2 cellular contexts compared by ENCODE assay signal in genomic region chr3:51715231-51716058, GRCh38.
TF ChIP-seq lines count a peak whose summit lies in the region.

No MANE protein-coding gene starts in this region.

TF ChIP-seq in SK-N-SH, 30 proteins besides CTCF, POLR2A, EP300 and RAD21 (continued from another document):
- TF ChIP-seq FOXM1 (IDR thresholded peaks at IDR 0.05; ENCODE audit: low read depth) (no peak), MXI1 (IDR thresholded peaks at IDR 0.05; ENCODE audit: low read depth, low read length) (no peak), NRF1 (IDR thresholded peaks at IDR 0.05; ENCODE audit: low read depth, low read length) (no peak), ELF1 (IDR thresholded peaks at IDR 0.05) (no peak), RXRA (IDR thresholded peaks at IDR 0.05; ENCODE audit: borderline replicate concordance, low read depth) (no peak), YY1 (IDR thresholded peaks at IDR 0.05; ENCODE audit: low read depth) (no peak), TAF1 (IDR thresholded peaks at IDR 0.05; ENCODE audit: borderline replicate concordance, low read depth, low read length) (no peak)

TF ChIP-seq in SK-N-SH treated with all-trans-retinoic acid at 6 μM for 48 hours, 23 proteins besides CTCF, POLR2A, EP300 and RAD21 (continued from another document):
- no peak for TF ChIP-seq ARNTL (CRISPR knock-in tag; IDR thresholded peaks at IDR 0.05; ENCODE audit: borderline replicate concordance, low read depth)
- no peak for TF ChIP-seq ZFP30 (CRISPR knock-in tag; IDR thresholded peaks at IDR 0.05)
- no peak for TF ChIP-seq POU6F1 (CRISPR knock-in tag; IDR thresholded peaks at IDR 0.05; ENCODE audit: borderline replicate concordance, low read depth)
- no peak for TF ChIP-seq ZNF70 (CRISPR knock-in tag; IDR thresholded peaks at IDR 0.05)
- TF ChIP-seq PATZ1 (CRISPR knock-in tag; IDR thresholded peaks at IDR 0.05; ENCODE audit: borderline replicate concordance): no peak
- TF ChIP-seq PPARA (CRISPR knock-in tag; IDR thresholded peaks at IDR 0.05; ENCODE audit: borderline replicate concordance): no peak
- TF ChIP-seq TOX (CRISPR knock-in tag; IDR thresholded peaks at IDR 0.05; ENCODE audit: borderline replicate concordance): no peak
- no peak for TF ChIP-seq CREB5 (CRISPR knock-in tag; IDR thresholded peaks at IDR 0.05; ENCODE audit: low read depth)
- no peak for TF ChIP-seq TCF4 (CRISPR knock-in tag; IDR thresholded peaks at IDR 0.05; ENCODE audit: borderline replicate concordance)
- TF ChIP-seq ZC3H10 (CRISPR knock-in tag; IDR thresholded peaks at IDR 0.05): no peak
- no peak for TF ChIP-seq TSHZ2 (CRISPR knock-in tag; IDR thresholded peaks at IDR 0.05)
